18 cellular contexts compared by ENCODE assay signal in genomic region chr17:64615025-64615677, GRCh38. TPM values are rescaled to one million over a fixed set of nuclear protein-coding genes. Genes with fewer than 3 reads are reported as not detected.
DNase-seq lines count a peak whose midpoint lies in the region; ATAC-seq and TF ChIP-seq lines count a peak whose summit lies in the region.
"Had no signal": no experiment of that assay in that cellular context is flagged by ENCODE, and none has a peak within 500 bp of the region (broad histone marks: within the 10 kb centered on the region; RNA-seq: fewer than 3 reads in every experiment).

No MANE protein-coding gene starts in this region.

- H3K9me3 ChIP-seq in cardiac muscle cell (ENCODE audit: low read depth), result no peaks in the 10 kb centered on the region
- H3K9me3 ChIP-seq in left ventricle myocardium inferior (replicated peaks), result no peaks in the 10 kb centered on the region
- no peaks in the 10 kb centered on the region for H3K9me3 ChIP-seq in upper lobe of right lung
- H3K9me3 ChIP-seq in CD8-positive, alpha-beta memory T cell (ENCODE audit: low read length), result no peaks in the 10 kb centered on the region
- H3K9me3 ChIP-seq: right lobe of liver, suprapubic skin had no signal

- ATAC-seq in left colon (peak; percentile 20), upper lobe of right lung (peak; percentile 48)
- ATAC-seq: right lobe of liver had no signal

- H3K27me3 ChIP-seq in cardiac muscle cell (no peaks in the 10 kb centered on the region), left ventricle myocardium inferior (ENCODE audit: low read depth) (no peaks in the 10 kb centered on the region), upper lobe of right lung (no peaks in the 10 kb centered on the region)
- no peaks in the 10 kb centered on the region for H3K27me3 ChIP-seq in CD8-positive, alpha-beta memory T cell (ENCODE audit: insufficient read depth, low read length, poor library complexity, severe bottlenecking)
- H3K27me3 ChIP-seq: right lobe of liver, suprapubic skin had no signal

- H3K4me3 Mint-ChIP-seq in CD8-positive, alpha-beta memory T cell, result no peak overlapping the region
- H3K4me3 Mint-ChIP-seq: dendritic cell treated with granulocyte-macrophage colony-stimulating factor and Interleukin-4, amounts not matched to agents 40 ng/mL and 50 ng/mL, for 4 days; T-helper 1 cell treated with Interleukin-12 subunit alpha and Interleukin-12 subunit beta and Interleukin-4 antibody, amounts not matched to agents 30 μg/mL and 1 μg/mL, for 36 hours had no signal

- CTCF ChIA-PET in CD8-positive, alpha-beta memory T cell (lab: Charles Lee), result no interaction called here

- H3K27me3 Mint-ChIP-seq in CD8-positive, alpha-beta memory T cell, result no peaks in the 10 kb centered on the region
- H3K27me3 Mint-ChIP-seq: dendritic cell treated with granulocyte-macrophage colony-stimulating factor and Interleukin-4, amounts not matched to agents 40 ng/mL and 50 ng/mL, for 4 days had no signal

- in situ Hi-C loops in astrocyte of the spinal cord (cut with HindIII; ENCODE audit: low sequenced_read_pairs), result no loop called here

- H3K4me1 ChIP-seq in cardiac muscle cell (ENCODE audit: low read depth) (peaks cover 13% of the 10 kb centered on the region), left ventricle myocardium inferior (peaks cover 48% of the 10 kb centered on the region), upper lobe of right lung (peaks cover 45% of the 10 kb centered on the region)
- H3K4me1 ChIP-seq in CD8-positive, alpha-beta memory T cell (ENCODE audit: insufficient read depth, low read length), result peaks cover 18% of the 10 kb centered on the region
- H3K4me1 ChIP-seq: right lobe of liver had no signal

- POLR2A ChIA-PET in CD8-positive, alpha-beta memory T cell (lab: Charles Lee), result no interaction called here

- no peaks in the 10 kb centered on the region for H3K36me3 Mint-ChIP-seq in CD8-positive, alpha-beta memory T cell

- peaks cover 31 to 51% (median 51%) of the 10 kb centered on the region in 3 donors for H3K4me1 Mint-ChIP-seq in CD8-positive, alpha-beta memory T cell

- peak overlapping the region; percentile 56 for H3K27ac ChIP-seq in cardiac muscle cell
- H3K27ac ChIP-seq in left ventricle myocardium inferior (replicated peaks), result no peak overlapping the region
- H3K27ac ChIP-seq in upper lobe of right lung, result no peak overlapping the region
- no peak overlapping the region for H3K27ac ChIP-seq in CD8-positive, alpha-beta memory T cell (ENCODE audit: low read depth, low read length)
- H3K27ac ChIP-seq: right lobe of liver, suprapubic skin had no signal

- DNase-seq in cardiac muscle cell (ENCODE audit: low read depth in 1 of 2, low spot score in 1 of 2) (peak in 1 of 2 donors; percentile 73), left ventricle myocardium inferior (no peak), astrocyte of the spinal cord (ENCODE audit: low read depth, low spot score) (peak; percentile 53), left colon (no peak), upper lobe of right lung (no peak), NCI-H748 treated with DMSO at 0.1 percent for 48 hours (lab: John Stamatoyannopoulos, UW) (no peak), ecto neural progenitor cell (ENCODE audit: low spot score) (no peak)
- DNase-seq in CD8-positive, alpha-beta memory T cell, result no peak
- DNase-seq: 8988T; activated CD4-positive, alpha-beta T cell treated with anti-CD3 and anti-CD28 coated beads, Interleukin-2, amount 50 U/mL, for 48 hours; activated naive CD4-positive, alpha-beta T cell; glutamatergic neuron; Kasumi-1; NCI-H2107; right lobe of liver had no signal

- no peak overlapping the region for H3K4me3 ChIP-seq in cardiac muscle cell
- H3K4me3 ChIP-seq in left ventricle myocardium inferior, result no peak overlapping the region
- no peak overlapping the region for H3K4me3 ChIP-seq in astrocyte of the spinal cord (ENCODE audit: low read depth, low read length)
- H3K4me3 ChIP-seq in upper lobe of right lung, result no peak overlapping the region
- no peak overlapping the region for H3K4me3 ChIP-seq in CD8-positive, alpha-beta memory T cell (ENCODE audit: low read length)
- H3K4me3 ChIP-seq: right lobe of liver, suprapubic skin had no signal

- no peak overlapping the region for H3K27ac Mint-ChIP-seq in CD8-positive, alpha-beta memory T cell
- H3K27ac Mint-ChIP-seq: dendritic cell treated with granulocyte-macrophage colony-stimulating factor and Interleukin-4, amounts not matched to agents 40 ng/mL and 50 ng/mL, for 4 days; T-helper 1 cell treated with Interleukin-12 subunit alpha and Interleukin-12 subunit beta and Interleukin-4 antibody, amounts not matched to agents 30 μg/mL and 1 μg/mL, for 36 hours had no signal

- H3K9me3 Mint-ChIP-seq in CD8-positive, alpha-beta memory T cell, result no peaks in the 10 kb centered on the region
- H3K9me3 Mint-ChIP-seq: dendritic cell treated with granulocyte-macrophage colony-stimulating factor and Interleukin-4, amounts not matched to agents 40 ng/mL and 50 ng/mL, for 4 days; T-helper 1 cell treated with Interleukin-12 subunit alpha and Interleukin-12 subunit beta and Interleukin-4 antibody, amounts not matched to agents 30 μg/mL and 1 μg/mL, for 36 hours had no signal

- H3K36me3 ChIP-seq in cardiac muscle cell (no peaks in the 10 kb centered on the region), left ventricle myocardium inferior (no peaks in the 10 kb centered on the region), upper lobe of right lung (no peaks in the 10 kb centered on the region)
- no peaks in the 10 kb centered on the region for H3K36me3 ChIP-seq in CD8-positive, alpha-beta memory T cell (ENCODE audit: insufficient read depth, low read length)
- H3K36me3 ChIP-seq: right lobe of liver, suprapubic skin had no signal

- no peak for TF ChIP-seq CTCF in cardiac muscle cell (IDR thresholded peaks at IDR 0.05; ENCODE audit: low read depth, low read length)
- no peak for TF ChIP-seq CTCF in left ventricle myocardium inferior (IDR thresholded peaks at IDR 0.05; ENCODE audit: borderline replicate concordance)
- no peak for TF ChIP-seq CTCF in astrocyte of the spinal cord (IDR thresholded peaks at IDR 0.05; ENCODE audit: low read depth, low read length)
- TF ChIP-seq CTCF in upper lobe of right lung (IDR thresholded peaks at IDR 0.05), result no peak

- intact Hi-C loops in left ventricle myocardium inferior (cut with micrococcal nuclease) (no loop called here), left colon (cut with DNase I, micrococcal nuclease) (no loop called here), upper lobe of right lung (cut with DNase I) (no loop called here)

RNA-seq across cellular contexts. Expression of gene SMURF2, which starts 47.0 kb away (rescaled TPM):
- 16.4 and 22.2 TPM in 2 replicates for total RNA-seq in cardiac muscle cell
- polyA plus RNA-seq in cardiac muscle cell, result 13.2 and 17.5 TPM in 2 replicates
- 11.5 TPM for total RNA-seq in left ventricle myocardium inferior
- total RNA-seq in left colon, result 10 to 100 TPM; 14.1 to 20.0 TPM
- total RNA-seq in upper lobe of right lung, result 44.9 TPM
- total RNA-seq in CD8-positive, alpha-beta memory T cell, result 10 to 100 TPM; 18.9 to 19.0 TPM
- polyA plus RNA-seq in CD8-positive, alpha-beta memory T cell, result 7.8 TPM
